In the genomic region with DNA sequence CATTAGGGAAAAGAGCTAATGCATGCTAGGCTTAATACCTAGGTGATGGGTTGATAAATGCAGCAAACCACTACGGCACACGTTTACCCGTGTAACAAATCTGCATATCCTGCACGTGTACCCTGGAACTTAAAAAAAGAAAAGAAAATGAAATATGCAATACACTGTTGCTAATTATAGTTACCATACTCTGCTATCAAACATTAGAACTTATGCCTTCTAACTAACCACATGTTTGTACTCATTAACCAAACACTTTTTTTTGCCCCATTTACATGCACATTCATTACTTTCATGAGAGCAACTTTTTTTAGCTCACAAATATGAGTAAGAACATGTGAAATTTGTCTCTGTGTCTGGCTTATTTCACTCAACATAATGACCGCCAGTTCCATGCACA, we compare ENCODE assay signal across 20 cellular contexts. TPM values are rescaled to one million over a fixed set of nuclear protein-coding genes. Genes with fewer than 3 reads are reported as not detected.
DNase-seq lines count a peak whose midpoint lies in the region; ATAC-seq and TF ChIP-seq lines count a peak whose summit lies in the region.
"Had no signal": no experiment of that assay in that cellular context is flagged by ENCODE, and none has a peak within 500 bp of the region (broad histone marks: within the 10 kb centered on the region; RNA-seq: fewer than 3 reads in every experiment).

No MANE protein-coding gene starts in this region.

- H3K36me3 Mint-ChIP-seq in activated CD8-positive, alpha-beta T cell treated with anti-CD3 and anti-CD28 coated beads, Interleukin-2, amount 10 ng/mL, durations not matched to agents 7 days and 5 days (ENCODE audit: low read depth) = no peaks in the 10 kb centered on the region

- no peak overlapping the region for H3K27ac Mint-ChIP-seq in activated CD8-positive, alpha-beta T cell treated with anti-CD3 and anti-CD28 coated beads, Interleukin-2, amount 10 ng/mL, durations not matched to agents 7 days and 5 days
- H3K27ac Mint-ChIP-seq: activated B cell treated with CpG ODN at 0.5 μM for 24 hours, nephron had no signal

- H3K4me3 Mint-ChIP-seq in activated CD8-positive, alpha-beta T cell treated with anti-CD3 and anti-CD28 coated beads, Interleukin-2, amount 10 ng/mL, durations not matched to agents 7 days and 5 days = no peak overlapping the region
- H3K4me3 Mint-ChIP-seq: nephron had no signal

- no peaks in the 10 kb centered on the region for H3K9me3 ChIP-seq in tibial artery
- H3K9me3 ChIP-seq: upper lobe of left lung had no signal

- no peaks in the 10 kb centered on the region for H3K27me3 ChIP-seq in tibial artery
- H3K27me3 ChIP-seq: brain microvascular endothelial cell, upper lobe of left lung had no signal

- H3K4me3 ChIP-seq in tibial artery = no peak overlapping the region
- H3K4me3 ChIP-seq: upper lobe of left lung had no signal

- no peak overlapping the region for H3K27ac ChIP-seq in tibial artery
- H3K27ac ChIP-seq: brain microvascular endothelial cell, upper lobe of left lung had no signal

- no peaks in the 10 kb centered on the region for H3K4me1 Mint-ChIP-seq in activated CD8-positive, alpha-beta T cell treated with anti-CD3 and anti-CD28 coated beads, Interleukin-2, amount 10 ng/mL, durations not matched to agents 7 days and 5 days (ENCODE audit: low read depth)
- H3K4me1 Mint-ChIP-seq: nephron had no signal

- H3K9me3 Mint-ChIP-seq in activated CD8-positive, alpha-beta T cell treated with anti-CD3 and anti-CD28 coated beads, Interleukin-2, amount 10 ng/mL, durations not matched to agents 7 days and 5 days (ENCODE audit: insufficient read depth) = no peaks in the 10 kb centered on the region
- H3K9me3 Mint-ChIP-seq: activated B cell treated with CpG ODN at 0.5 μM for 24 hours, nephron had no signal

- intact Hi-C loops in tibial artery (cut with DNase I; ENCODE audit: low total_unique reads) = no loop called here

- no peaks in the 10 kb centered on the region for H3K36me3 ChIP-seq in tibial artery
- H3K36me3 ChIP-seq: brain microvascular endothelial cell, upper lobe of left lung had no signal

- no peaks in the 10 kb centered on the region for H3K4me1 ChIP-seq in tibial artery
- H3K4me1 ChIP-seq: upper lobe of left lung had no signal

- peaks cover 5% of the 10 kb centered on the region for H3K27me3 Mint-ChIP-seq in activated CD8-positive, alpha-beta T cell treated with anti-CD3 and anti-CD28 coated beads, Interleukin-2, amount 10 ng/mL, durations not matched to agents 7 days and 5 days (ENCODE audit: low read depth)

- ATAC-seq in GM18907 (IDR thresholded peaks at IDR 0.05; ENCODE audit: unreplicated experiment) (peak; percentile 99), GM21576 (IDR thresholded peaks at IDR 0.05; ENCODE audit: unreplicated experiment) (peak; percentile 76), HG02981 (IDR thresholded peaks at IDR 0.05; ENCODE audit: unreplicated experiment) (peak; percentile 93), HG03558 (IDR thresholded peaks at IDR 0.05; ENCODE audit: extremely low read depth, unreplicated experiment) (peak; percentile 94), SK-N-SH treated with all-trans-retinoic acid at 6 μM for 48 hours (no peak)
- no peak for ATAC-seq in activated CD8-positive, alpha-beta T cell treated with anti-CD3 and anti-CD28 coated beads, Interleukin-2, amount 10 ng/mL, durations not matched to agents 7 days and 5 days

- TF ChIP-seq CTCF in tibial artery (IDR thresholded peaks at IDR 0.05) = no peak

- DNase-seq in AML-193 (lab: John Stamatoyannopoulos, UW) (no peak), tibial artery (no peak)
- no peak for DNase-seq in activated CD8-positive, alpha-beta T cell treated with anti-CD3 and anti-CD28 coated beads, Interleukin-2, amount 10 ng/mL, durations not matched to agents 7 days and 5 days
- DNase-seq: activated B cell treated with CpG ODN at 0.5 μM for 24 hours; activated naive CD4-positive, alpha-beta T cell treated with anti-CD3 and anti-CD28 coated beads, Interleukin-2, amount 50 U/mL, for 16 hours; brain microvascular endothelial cell; DMS 273 treated with DMSO at 0.1 percent for 48 hours; KG1; NCI-H1417 treated with DMSO at 0.1 percent for 48 hours; retina; stimulated activated CD4-positive, alpha-beta T cell treated with anti-CD3 and anti-CD28 coated beads, Interleukin-2, amount 100 ng/mL, for 24 hours; upper lobe of left lung had no signal

- CTCF ChIA-PET in activated CD8-positive, alpha-beta T cell treated with anti-CD3 and anti-CD28 coated beads, Interleukin-2, amount 10 ng/mL, durations not matched to agents 7 days and 5 days (lab: Charles Lee) = no interaction called here

- POLR2A ChIA-PET in activated CD8-positive, alpha-beta T cell treated with anti-CD3 and anti-CD28 coated beads, Interleukin-2, amount 10 ng/mL, durations not matched to agents 7 days and 5 days (lab: Charles Lee) = no interaction called here

TF ChIP-seq in SK-N-SH treated with all-trans-retinoic acid at 6 μM for 48 hours, 23 proteins besides CTCF, POLR2A, EP300 and RAD21 (continues in another document):
- no peak for TF ChIP-seq CSDC2 (CRISPR knock-in tag; IDR thresholded peaks at IDR 0.05)
- no peak for TF ChIP-seq CSRNP3 (CRISPR knock-in tag; IDR thresholded peaks at IDR 0.05)
- TF ChIP-seq SNAI2 (CRISPR knock-in tag; IDR thresholded peaks at IDR 0.05) = no peak
- no peak for TF ChIP-seq RARB (CRISPR knock-in tag; IDR thresholded peaks at IDR 0.05)
- no peak for TF ChIP-seq CREB5 (CRISPR knock-in tag; IDR thresholded peaks at IDR 0.05; ENCODE audit: low read depth)
- no peak for TF ChIP-seq ZC3H10 (CRISPR knock-in tag; IDR thresholded peaks at IDR 0.05)
- TF ChIP-seq ISL1 (CRISPR knock-in tag; IDR thresholded peaks at IDR 0.05) = no peak
- no peak for TF ChIP-seq GLIS3 (CRISPR knock-in tag; IDR thresholded peaks at IDR 0.05)
- no peak for TF ChIP-seq ZNF8 (CRISPR knock-in tag; IDR thresholded peaks at IDR 0.05)
- TF ChIP-seq POU6F1 (CRISPR knock-in tag; IDR thresholded peaks at IDR 0.05; ENCODE audit: borderline replicate concordance, low read depth) = no peak
- TF ChIP-seq TOX (CRISPR knock-in tag; IDR thresholded peaks at IDR 0.05; ENCODE audit: borderline replicate concordance) = no peak
- no peak for TF ChIP-seq OSR1 (CRISPR knock-in tag; IDR thresholded peaks at IDR 0.05)
- TF ChIP-seq BACH2 (CRISPR knock-in tag; IDR thresholded peaks at IDR 0.05; ENCODE audit: borderline replicate concordance) = no peak
- no peak for TF ChIP-seq PATZ1 (CRISPR knock-in tag; IDR thresholded peaks at IDR 0.05; ENCODE audit: borderline replicate concordance)

RNA-seq across cellular contexts. Expression of gene HTR1F, which starts 13.2 kb away (rescaled TPM):
- total RNA-seq in activated CD8-positive, alpha-beta T cell treated with anti-CD3 and anti-CD28 coated beads, Interleukin-2, amount 10 ng/mL, durations not matched to agents 7 days and 5 days = not detected
- total RNA-seq: activated B cell treated with CpG ODN at 0.5 μM for 24 hours, lung microvascular endothelial cell, NCI-H460 had no signal

Comparison
In these comparisons a context has a peak if more than half of its experiments do, and no peak if none do; other contexts are left out.
1. ATAC-seq: peak in GM18907 (single experiment), GM21576 (single experiment), HG02981 (single experiment) and HG03558 (single experiment); none in SK-N-SH treated with all-trans-retinoic acid at 6 μM for 48 hours (single experiment) and activated CD8-positive, alpha-beta T cell treated with anti-CD3 and anti-CD28 coated beads, Interleukin-2, amount 10 ng/mL, durations not matched to agents 7 days and 5 days (single experiment).